24 cellular contexts compared by ENCODE assay signal in the genomic region with DNA sequence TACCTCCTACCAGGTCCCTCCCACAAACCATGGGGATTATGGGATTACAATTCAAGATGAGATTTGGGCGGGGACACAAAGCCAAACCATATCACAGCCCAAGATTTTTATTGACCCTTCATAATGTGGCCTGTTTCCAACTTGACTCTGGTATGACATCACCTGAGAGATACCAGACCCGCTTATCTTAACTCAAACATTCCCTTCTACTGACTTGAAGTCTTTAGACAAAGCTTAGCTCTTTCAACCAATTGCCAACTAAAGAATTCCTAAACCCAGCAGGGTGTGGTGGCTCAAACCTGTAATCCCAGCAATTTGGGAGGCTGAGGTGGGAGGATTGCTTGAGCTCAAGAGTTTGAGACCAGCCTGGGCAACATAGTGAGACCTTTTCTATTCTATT.
"Had no signal": no experiment of that assay in that cellular context is flagged by ENCODE, and none has a peak within 500 bp of the region (broad histone marks: within the 10 kb centered on the region; RNA-seq: fewer than 3 reads in every experiment).

No MANE protein-coding gene starts in this region.

- H3K9me3 Mint-ChIP-seq: effector memory CD8-positive, alpha-beta T cell had no signal

- H3K27me3 ChIP-seq: colonic mucosa, esophagus squamous epithelium, gastrocnemius medialis, left lung had no signal

- H3K4me1 ChIP-seq: colonic mucosa, esophagus squamous epithelium, gastrocnemius medialis, left lung, lower lobe of right lung had no signal

- H3K36me3 ChIP-seq: colonic mucosa, esophagus squamous epithelium, gastrocnemius medialis, left lung, lower lobe of right lung had no signal

- H3K27ac Mint-ChIP-seq: dendritic cell treated with granulocyte-macrophage colony-stimulating factor and Interleukin-4, amounts not matched to agents 40 ng/mL and 50 ng/mL, for 4 days; effector memory CD8-positive, alpha-beta T cell; endodermal cell had no signal

- ATAC-seq: effector memory CD8-positive, alpha-beta T cell; esophagus mucosa; gastrocnemius medialis; left lung; left ventricle myocardium superior; lower lobe of right lung had no signal

- FAIRE-seq: endometrium, islet of Langerhans, kidney had no signal

- H3K4me3 Mint-ChIP-seq: dendritic cell treated with granulocyte-macrophage colony-stimulating factor and Interleukin-4, amounts not matched to agents 40 ng/mL and 50 ng/mL, for 4 days; effector memory CD8-positive, alpha-beta T cell; endodermal cell had no signal

- H3K4me3 ChIP-seq: colonic mucosa, esophagus squamous epithelium, gastrocnemius medialis, left lung, lower lobe of right lung had no signal

- H3K9me3 ChIP-seq: colonic mucosa, lower lobe of right lung had no signal

- DNase-seq: colonic mucosa; cortex of kidney; effector CD8-positive, alpha-beta T cell; effector memory CD8-positive, alpha-beta T cell; endodermal cell; erythroblast; esophagus squamous epithelium; foreskin fibroblast; foreskin melanocyte; gastrocnemius medialis; glutamatergic neuron; hippocampal formation; kidney; kidney glomerular epithelial cell; left lung; left ventricle myocardium superior; lower lobe of right lung; mesenchymal stem cell; midbrain had no signal

- H3K27ac ChIP-seq: colonic mucosa, epithelial cell of prostate, esophagus squamous epithelium, gastrocnemius medialis, left lung, lower lobe of right lung had no signal

- H3K4me1 Mint-ChIP-seq: endodermal cell had no signal
